ENCODE assay signal across 1 cellular context in genomic region chr1:11845641-11846335, GRCh38.
TF ChIP-seq lines count a peak whose summit lies in the region.

No MANE protein-coding gene starts in this region.

TF ChIP-seq in K562, 482 proteins besides CTCF, POLR2A, EP300 and RAD21 (continued from another document and continues in another):
- TF ChIP-seq ZBTB33 (CRISPR knock-in tag; IDR thresholded peaks at IDR 0.05) (0 out of 2 replicates have a peak, but pooled peaks have one; percentile 17), CREB5 (CRISPR knock-in tag; IDR thresholded peaks at IDR 0.05) (no peak), MXI1 (IDR thresholded peaks at IDR 0.05; ENCODE audit: low read depth, low read length) (no peak), DMBX1 (CRISPR knock-in tag; IDR thresholded peaks at IDR 0.05; ENCODE audit: borderline replicate concordance) (no peak), HMG20A (CRISPR knock-in tag; conservative IDR thresholded peaks at IDR 0.05) (no peak), RBM34 (IDR thresholded peaks at IDR 0.05; ENCODE audit: borderline replicate concordance, insufficient read depth, low read length) (no peak), FOXK2 (conservative IDR thresholded peaks at IDR 0.05 in 1 of 2, IDR thresholded peaks at IDR 0.05 in 1 of 2; ENCODE audit: low read depth in 2 of 2) (no peak), ZNF780A (CRISPR knock-in tag; IDR thresholded peaks at IDR 0.05) (no peak), COPS2 (conservative IDR thresholded peaks at IDR 0.05) (no peak), MEIS2 (IDR thresholded peaks at IDR 0.05; ENCODE audit: partially characterized antibody) (no peak), TCFL5 (CRISPR knock-in tag; conservative IDR thresholded peaks at IDR 0.05) (no peak), ETV6 (IDR thresholded peaks at IDR 0.05; ENCODE audit: borderline replicate concordance in 1 of 2, low read depth in 2 of 2, low read length in 1 of 2) (no peak), ETV6 (CRISPR knock-in tag; IDR thresholded peaks at IDR 0.05; ENCODE audit: borderline replicate concordance) (no peak), POLR2B (IDR thresholded peaks at IDR 0.05; ENCODE audit: low read depth, partially characterized antibody) (no peak), DIDO1 (tag; IDR thresholded peaks at IDR 0.05; ENCODE audit: low read depth) (no peak), ZNF395 (CRISPR knock-in tag; IDR thresholded peaks at IDR 0.05) (no peak), KLF13 (tag; IDR thresholded peaks at IDR 0.05; ENCODE audit: borderline replicate concordance, low read depth) (no peak), SNIP1 (IDR thresholded peaks at IDR 0.05; ENCODE audit: low read depth) (no peak), AFF4 (CRISPR knock-in tag; IDR thresholded peaks at IDR 0.05) (no peak), RUNX1 (IDR thresholded peaks at IDR 0.05; ENCODE audit: low read depth) (no peak), SREBF1 (IDR thresholded peaks at IDR 0.05; ENCODE audit: borderline replicate concordance, low read depth, low read length) (no peak), TCF7 (IDR thresholded peaks at IDR 0.05; ENCODE audit: borderline replicate concordance) (no peak), NCOA6 (IDR thresholded peaks at IDR 0.05) (no peak), MGA (IDR thresholded peaks at IDR 0.05) (no peak), ZNF217 (CRISPR knock-in tag; IDR thresholded peaks at IDR 0.05) (no peak), ZNF197 (CRISPR knock-in tag; IDR thresholded peaks at IDR 0.05; ENCODE audit: low read depth) (no peak), RERE (CRISPR knock-in tag; IDR thresholded peaks at IDR 0.05; ENCODE audit: borderline replicate concordance) (no peak), EHMT2 (IDR thresholded peaks at IDR 0.05) (peak; percentile 98)
